ENCODE assay signal across 20 cellular contexts in genomic region chr11:60908803-60909202, GRCh38. TPM values are rescaled to one million over a fixed set of nuclear protein-coding genes. Genes with fewer than 3 reads are reported as not detected.
DNase-seq lines count a peak whose midpoint lies in the region; ATAC-seq and TF ChIP-seq lines count a peak whose summit lies in the region.
"Had no signal": no experiment of that assay in that cellular context is flagged by ENCODE, and none has a peak within 500 bp of the region (broad histone marks: within the 10 kb centered on the region; RNA-seq: fewer than 3 reads in every experiment).

No MANE protein-coding gene starts in this region.

- in situ Hi-C loops in transverse colon (cut with MboI; ENCODE audit: low pct_ligation_motif_present in 1 of 4, low pct_unique_long_range_greater_than_20kb in 1 of 4, low sequenced_read_pairs in 3 of 4) = no loop called here

- intact Hi-C loops in colonic mucosa (cut with DNase I) (no loop called here), transverse colon (cut with DNase I; ENCODE audit: low total_unique reads) (no loop called here)

- H3K27me3 Mint-ChIP-seq in memory B cell = no peaks in the 10 kb centered on the region
- no peaks in the 10 kb centered on the region for H3K27me3 Mint-ChIP-seq in stimulated activated memory B cell treated with anti-CD40 and anti-IgM and Interleukin-4, amounts not matched to agents 10 μg/mL and 1 μg/mL and 100 μg/mL, for 72 hours

- TF ChIP-seq CTCF in HEK293 (tag by site-specific recombination; IDR thresholded peaks at IDR 0.05) (no peak), colonic mucosa (IDR thresholded peaks at IDR 0.05) (no peak), transverse colon (IDR thresholded peaks at IDR 0.05) (no peak)

- H3K9ac ChIP-seq in BLaER1 treated with 17β-estradiol and CSF1 and Interleukin-3, amounts not matched to agents 10 nM and 100 nM = no peak overlapping the region
- no peak overlapping the region for H3K9ac ChIP-seq in colonic mucosa (ENCODE audit: low read depth in 2 of 2, low read length in 2 of 2)

- peak overlapping the region in 4 of 11 experiments; percentile 87 to 97 (median 95); a peak in 6 of 22 replicates for H3K4me2 ChIP-seq in BLaER1 treated with 17β-estradiol and CSF1 and Interleukin-3, amounts not matched to agents 10 nM and 100 nM
- H3K4me2 ChIP-seq: PC-9 had no signal

- peaks cover 2% of the 10 kb centered on the region for H3K9me3 Mint-ChIP-seq in memory B cell
- peaks cover 11% of the 10 kb centered on the region for H3K9me3 Mint-ChIP-seq in stimulated activated memory B cell treated with anti-CD40 and anti-IgM and Interleukin-4, amounts not matched to agents 10 μg/mL and 1 μg/mL and 100 μg/mL, for 72 hours

- DNase-seq in memory B cell (ENCODE audit: low spot score in 2 of 2) = no peak
- DNase-seq in colonic mucosa = no peak
- DNase-seq in transverse colon = no peak
- DNase-seq: GOT3, KG1, MG63, NCI-H2029, NCI-H446 treated with DMSO at 0.1 percent for 48 hours, NCI-H526, NCI-H82, PC-9, SJCRH30 had no signal

- ATAC-seq in memory B cell (ENCODE audit: low read depth) (no peak), GM19467 (IDR thresholded peaks at IDR 0.05; ENCODE audit: unreplicated experiment) (no peak)
- no peak for ATAC-seq in stimulated activated memory B cell treated with anti-CD40 and anti-IgM and Interleukin-4, amounts not matched to agents 10 μg/mL and 1 μg/mL and 100 μg/mL, for 72 hours
- ATAC-seq: Right ventricle myocardium inferior, SK-N-SH treated with all-trans-retinoic acid at 6 μM for 48 hours had no signal

- H3K4me3 Mint-ChIP-seq in memory B cell = no peak overlapping the region
- no peak overlapping the region for H3K4me3 Mint-ChIP-seq in stimulated activated memory B cell treated with anti-CD40 and anti-IgM and Interleukin-4, amounts not matched to agents 10 μg/mL and 1 μg/mL and 100 μg/mL, for 72 hours

- H3K27ac ChIP-seq in BLaER1 treated with 17β-estradiol and CSF1 and Interleukin-3, amounts not matched to agents 10 nM and 100 nM = peak overlapping the region in 7 of 11 experiments; percentile 80 to 94 (median 84); a peak in 12 of 22 replicates
- no peak overlapping the region for H3K27ac ChIP-seq in HEK293 (ENCODE audit: extremely low read depth, low read depth, low read length)
- H3K27ac ChIP-seq in colonic mucosa = no peak overlapping the region
- H3K27ac ChIP-seq in transverse colon = no peak overlapping the region
- H3K27ac ChIP-seq: PC-9, SJCRH30 had no signal

- H3K4me1 Mint-ChIP-seq in memory B cell = peaks cover 61% of the 10 kb centered on the region
- peaks cover 87% of the 10 kb centered on the region for H3K4me1 Mint-ChIP-seq in stimulated activated memory B cell treated with anti-CD40 and anti-IgM and Interleukin-4, amounts not matched to agents 10 μg/mL and 1 μg/mL and 100 μg/mL, for 72 hours

- no peak for TF ChIP-seq EP300 in transverse colon (IDR thresholded peaks at IDR 0.05; ENCODE audit: low read depth)

- CTCF ChIA-PET in HEK293 (lab: Yijun Ruan, JAX) = interaction anchor here (0.6 to 2.2 kb wide), 4 partner anchors 10 to 213 kb away, joined by 3 to 9 read pairs (median 4); no protein-coding TSS in a partner anchor

- WGBS in transverse colon (ENCODE audit: low coverage in 1 of 2), 2 donors = 44 to 60% methylated on average over 1 of the region's 1 CpG

- peaks cover 7 to 24% (median 22%) of the 10 kb centered on the region in 11 experiments; a peak in 18 of 22 replicates for H4K20me1 ChIP-seq in BLaER1 treated with 17β-estradiol and CSF1 and Interleukin-3, amounts not matched to agents 10 nM and 100 nM

- peaks cover 0 to 13% (median 8%) of the 10 kb centered on the region in 11 experiments; a peak in 17 of 22 replicates for H3K36me3 ChIP-seq in BLaER1 treated with 17β-estradiol and CSF1 and Interleukin-3, amounts not matched to agents 10 nM and 100 nM
- peaks cover 0 to 10% of the 10 kb centered on the region in 2 experiments; a peak in 1 of 3 replicates for H3K36me3 ChIP-seq in HEK293 (ENCODE audit: control insufficient read depth in 2 of 2, insufficient read depth in 1 of 2, low read length in 2 of 2)
- H3K36me3 ChIP-seq in colonic mucosa = no peaks in the 10 kb centered on the region
- no peaks in the 10 kb centered on the region for H3K36me3 ChIP-seq in transverse colon
- H3K36me3 ChIP-seq: SJCRH30 had no signal

- TF ChIP-seq POLR2A in transverse colon (IDR thresholded peaks at IDR 0.05) = no peak

- no peaks in the 10 kb centered on the region for H3K27me3 ChIP-seq in BLaER1 treated with 17β-estradiol and CSF1 and Interleukin-3, amounts not matched to agents 10 nM and 100 nM
- H3K27me3 ChIP-seq in colonic mucosa (no peaks in the 10 kb centered on the region), transverse colon (no peaks in the 10 kb centered on the region)
- H3K27me3 ChIP-seq: MG63, SJCRH30 had no signal

- peaks cover 8 to 15% (median 13%) of the 10 kb centered on the region in 11 experiments; a peak in 20 of 22 replicates for H3K9me3 ChIP-seq in BLaER1 treated with 17β-estradiol and CSF1 and Interleukin-3, amounts not matched to agents 10 nM and 100 nM (replicated peaks in 1 of 11)
- H3K9me3 ChIP-seq in HEK293 (ENCODE audit: control insufficient read depth, insufficient read depth, low read depth, low read length) (no peaks in the 10 kb centered on the region), colonic mucosa (no peaks in the 10 kb centered on the region), transverse colon (no peaks in the 10 kb centered on the region)
- H3K9me3 ChIP-seq: HAP-1, MG63, SJCRH30 had no signal

- no peaks in the 10 kb centered on the region for H3K36me3 Mint-ChIP-seq in memory B cell
- H3K36me3 Mint-ChIP-seq in stimulated activated memory B cell treated with anti-CD40 and anti-IgM and Interleukin-4, amounts not matched to agents 10 μg/mL and 1 μg/mL and 100 μg/mL, for 72 hours = peaks cover 22% of the 10 kb centered on the region

- H3K4me3 ChIP-seq in BLaER1 treated with 17β-estradiol and CSF1 and Interleukin-3, amounts not matched to agents 10 nM and 100 nM = no peak overlapping the region
- no peak overlapping the region for H3K4me3 ChIP-seq in HEK293 (ENCODE audit: low read depth, low read length)
- no peak overlapping the region for H3K4me3 ChIP-seq in colonic mucosa
- no peak overlapping the region for H3K4me3 ChIP-seq in transverse colon
- H3K4me3 ChIP-seq: HAP-1, MG63, PC-9, SJCRH30 had no signal

- peaks cover 64 to 88% (median 68%) of the 10 kb centered on the region in 10 experiments for H3K4me1 ChIP-seq in BLaER1 treated with 17β-estradiol and CSF1 and Interleukin-3, amounts not matched to agents 10 nM and 100 nM
- H3K4me1 ChIP-seq in HEK293 (ENCODE audit: control insufficient read depth, insufficient read depth, low read length) (no peaks in the 10 kb centered on the region; the same call in 1 of the 2 replicates), colonic mucosa (no peaks in the 10 kb centered on the region), transverse colon (peaks cover 9 to 33% (median 25%) of the 10 kb centered on the region in 4 donors)

- POLR2A ChIA-PET in HEK293 (lab: Yijun Ruan, JAX) = no interaction called here

- H3K27ac Mint-ChIP-seq in memory B cell = peak overlapping the region; percentile 96
- peak overlapping the region; percentile 95 for H3K27ac Mint-ChIP-seq in stimulated activated memory B cell treated with anti-CD40 and anti-IgM and Interleukin-4, amounts not matched to agents 10 μg/mL and 1 μg/mL and 100 μg/mL, for 72 hours

TF ChIP-seq in HEK293, 187 proteins besides CTCF, POLR2A, EP300 and RAD21 (continues in another document):
- TF ChIP-seq ZNF398 (tag by site-specific recombination; IDR thresholded peaks at IDR 0.05) = no peak
- TF ChIP-seq ZNF530 (tag by site-specific recombination; IDR thresholded peaks at IDR 0.05; ENCODE audit: low read depth) = peak; percentile 93
- TF ChIP-seq ZSCAN5A (tag by site-specific recombination; IDR thresholded peaks at IDR 0.05) = no peak
- no peak for TF ChIP-seq ZNF621 (tag by site-specific recombination; IDR thresholded peaks at IDR 0.05)
- no peak for TF ChIP-seq ZNF561 (tag by site-specific recombination; IDR thresholded peaks at IDR 0.05; ENCODE audit: borderline replicate concordance)

RNA-seq across cellular contexts. Expression of gene PRPF19, which starts 2.4 kb away (rescaled TPM):
- total RNA-seq in colonic mucosa (100 to 1,000 TPM in 1 of 2 donors, 10 to 100 TPM in 1; 59.3 to 172 TPM), transverse colon (10 to 100 TPM; 15.5 to 70.3 (median 42.8) TPM)

RNA-seq across cellular contexts. Expression of gene TMEM109, which starts 5.2 kb away (rescaled TPM):
- total RNA-seq in colonic mucosa = 10 to 100 TPM; 35.0 to 53.4 TPM
- 10 to 100 TPM; 35.2 to 47.2 (median 45.1) TPM for total RNA-seq in transverse colon

RNA-seq across cellular contexts. Expression of gene TMEM132A, which starts 15.5 kb away (rescaled TPM):
- 10 to 100 TPM; 12.3 to 20.7 TPM for total RNA-seq in colonic mucosa
- total RNA-seq in transverse colon = 1 to 10 TPM; 1.8 to 7.0 (median 3.5) TPM

RNA-seq across cellular contexts. Expression of gene ZP1, which starts 41.5 kb away (rescaled TPM):
- under 1 TPM in 1 of 2 donors, not detected in 1; 0.35 TPM for total RNA-seq in colonic mucosa
- not detected for total RNA-seq in transverse colon
- total RNA-seq: A673, PC-9, SJCRH30 had no signal

RNA-seq across cellular contexts. Expression of gene SLC15A3, which starts 43.2 kb away (rescaled TPM):
- total RNA-seq in colonic mucosa (10 to 100 TPM in 1 of 2 donors, 1 to 10 TPM in 1; 6.6 to 14.4 TPM), transverse colon (10 to 100 TPM in 3 of 4 donors, 1 to 10 TPM in 1; 8.1 to 18.9 (median 12.6) TPM)
- total RNA-seq: A673 had no signal

Comparison
In these comparisons a context has a peak if more than half of its experiments do, and no peak if none do; other contexts are left out.
1. H3K27ac ChIP-seq: peak in BLaER1 treated with 17β-estradiol and CSF1 and Interleukin-3, amounts not matched to agents 10 nM and 100 nM (7 of 11); none in HEK293 (single experiment), colonic mucosa (single experiment) and transverse colon (0 of 4).